Comparison of ENCODE assay signal across 1 cellular context in the genomic region with DNA sequence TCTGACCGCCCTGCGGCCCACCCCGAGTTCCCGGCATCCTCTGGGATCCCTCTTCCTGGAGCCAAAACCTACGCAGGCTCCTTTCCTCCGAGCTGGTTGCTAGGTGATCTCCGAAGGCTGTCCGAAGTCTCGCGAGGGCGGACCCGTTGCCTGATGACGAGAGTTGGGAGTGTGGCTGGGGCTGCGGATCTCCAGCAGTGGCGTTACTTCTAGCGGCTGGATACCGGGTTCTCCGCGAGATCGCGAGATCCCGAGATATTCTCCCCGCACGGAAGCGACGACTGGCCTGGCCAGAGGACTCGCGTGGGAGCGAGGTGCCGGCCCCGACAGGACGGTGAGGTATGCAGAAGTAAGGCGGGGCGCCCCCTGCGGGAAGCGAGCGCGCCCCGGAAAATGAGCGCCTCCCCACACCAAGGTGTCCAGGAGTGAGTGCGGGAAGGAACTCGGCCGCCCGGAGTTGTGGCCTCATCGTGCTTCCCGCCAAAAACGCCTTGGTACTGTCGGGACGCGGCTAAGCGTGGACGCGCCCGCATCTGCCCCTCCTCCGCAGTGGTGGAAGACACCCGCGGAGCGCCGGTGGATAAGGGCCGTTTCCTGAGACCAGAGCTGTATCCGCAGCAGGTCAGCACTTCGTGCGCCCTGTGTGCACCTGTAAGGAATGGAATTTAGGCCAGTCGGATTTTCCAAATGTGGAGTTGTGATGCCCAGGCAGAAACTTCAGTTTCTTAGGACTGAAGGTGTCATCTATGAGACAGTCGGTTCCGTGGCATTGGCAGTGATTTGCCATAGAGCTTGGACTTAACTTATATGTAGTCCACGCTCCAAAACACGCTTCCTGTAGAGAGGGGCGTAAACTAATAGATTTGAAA.
TF ChIP-seq lines count a peak whose summit lies in the region.

A gene (plus strand): TSS at position 146 of the 869 bp plus-strand sequence. CDS start 1,426 bp downstream, outside the sequence.

TF ChIP-seq in HepG2, 621 proteins besides CTCF, POLR2A, EP300 and RAD21 (continued from another document and continues in another):
- TF ChIP-seq, protein P1, sequence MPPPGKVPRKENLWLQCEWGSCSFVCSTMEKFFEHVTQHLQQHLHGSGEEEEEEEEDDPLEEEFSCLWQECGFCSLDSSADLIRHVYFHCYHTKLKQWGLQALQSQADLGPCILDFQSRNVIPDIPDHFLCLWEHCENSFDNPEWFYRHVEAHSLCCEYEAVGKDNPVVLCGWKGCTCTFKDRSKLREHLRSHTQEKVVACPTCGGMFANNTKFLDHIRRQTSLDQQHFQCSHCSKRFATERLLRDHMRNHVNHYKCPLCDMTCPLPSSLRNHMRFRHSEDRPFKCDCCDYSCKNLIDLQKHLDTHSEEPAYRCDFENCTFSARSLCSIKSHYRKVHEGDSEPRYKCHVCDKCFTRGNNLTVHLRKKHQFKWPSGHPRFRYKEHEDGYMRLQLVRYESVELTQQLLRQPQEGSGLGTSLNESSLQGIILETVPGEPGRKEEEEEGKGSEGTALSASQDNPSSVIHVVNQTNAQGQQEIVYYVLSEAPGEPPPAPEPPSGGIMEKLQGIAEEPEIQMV (CRISPR knock-in tag; IDR thresholded peaks at IDR 0.05; ENCODE audit: low read depth) = 0 out of 2 replicates have a peak, but pooled peaks have one; percentile 49
- no peak for TF ChIP-seq GTF3A (CRISPR knock-in tag; conservative IDR thresholded peaks at IDR 0.05)
- peak; percentile 85 for TF ChIP-seq ZNF619 (CRISPR knock-in tag; IDR thresholded peaks at IDR 0.05)
- TF ChIP-seq MED13 (CRISPR knock-in tag; IDR thresholded peaks at IDR 0.05) = no peak
- TF ChIP-seq ZNF557 (CRISPR knock-in tag; IDR thresholded peaks at IDR 0.05) = no peak
- no peak for TF ChIP-seq MBNL3 (CRISPR knock-in tag; conservative IDR thresholded peaks at IDR 0.05)
- TF ChIP-seq, protein P2, sequence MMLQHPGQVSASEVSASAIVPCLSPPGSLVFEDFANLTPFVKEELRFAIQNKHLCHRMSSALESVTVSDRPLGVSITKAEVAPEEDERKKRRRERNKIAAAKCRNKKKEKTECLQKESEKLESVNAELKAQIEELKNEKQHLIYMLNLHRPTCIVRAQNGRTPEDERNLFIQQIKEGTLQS (CRISPR knock-in tag; IDR thresholded peaks at IDR 0.05) = peak; percentile 44; the same call in 1 of the 2 replicates
- TF ChIP-seq FOSL1 (CRISPR knock-in tag; IDR thresholded peaks at IDR 0.05; ENCODE audit: borderline replicate concordance) = no peak
- TF ChIP-seq, protein P3, sequence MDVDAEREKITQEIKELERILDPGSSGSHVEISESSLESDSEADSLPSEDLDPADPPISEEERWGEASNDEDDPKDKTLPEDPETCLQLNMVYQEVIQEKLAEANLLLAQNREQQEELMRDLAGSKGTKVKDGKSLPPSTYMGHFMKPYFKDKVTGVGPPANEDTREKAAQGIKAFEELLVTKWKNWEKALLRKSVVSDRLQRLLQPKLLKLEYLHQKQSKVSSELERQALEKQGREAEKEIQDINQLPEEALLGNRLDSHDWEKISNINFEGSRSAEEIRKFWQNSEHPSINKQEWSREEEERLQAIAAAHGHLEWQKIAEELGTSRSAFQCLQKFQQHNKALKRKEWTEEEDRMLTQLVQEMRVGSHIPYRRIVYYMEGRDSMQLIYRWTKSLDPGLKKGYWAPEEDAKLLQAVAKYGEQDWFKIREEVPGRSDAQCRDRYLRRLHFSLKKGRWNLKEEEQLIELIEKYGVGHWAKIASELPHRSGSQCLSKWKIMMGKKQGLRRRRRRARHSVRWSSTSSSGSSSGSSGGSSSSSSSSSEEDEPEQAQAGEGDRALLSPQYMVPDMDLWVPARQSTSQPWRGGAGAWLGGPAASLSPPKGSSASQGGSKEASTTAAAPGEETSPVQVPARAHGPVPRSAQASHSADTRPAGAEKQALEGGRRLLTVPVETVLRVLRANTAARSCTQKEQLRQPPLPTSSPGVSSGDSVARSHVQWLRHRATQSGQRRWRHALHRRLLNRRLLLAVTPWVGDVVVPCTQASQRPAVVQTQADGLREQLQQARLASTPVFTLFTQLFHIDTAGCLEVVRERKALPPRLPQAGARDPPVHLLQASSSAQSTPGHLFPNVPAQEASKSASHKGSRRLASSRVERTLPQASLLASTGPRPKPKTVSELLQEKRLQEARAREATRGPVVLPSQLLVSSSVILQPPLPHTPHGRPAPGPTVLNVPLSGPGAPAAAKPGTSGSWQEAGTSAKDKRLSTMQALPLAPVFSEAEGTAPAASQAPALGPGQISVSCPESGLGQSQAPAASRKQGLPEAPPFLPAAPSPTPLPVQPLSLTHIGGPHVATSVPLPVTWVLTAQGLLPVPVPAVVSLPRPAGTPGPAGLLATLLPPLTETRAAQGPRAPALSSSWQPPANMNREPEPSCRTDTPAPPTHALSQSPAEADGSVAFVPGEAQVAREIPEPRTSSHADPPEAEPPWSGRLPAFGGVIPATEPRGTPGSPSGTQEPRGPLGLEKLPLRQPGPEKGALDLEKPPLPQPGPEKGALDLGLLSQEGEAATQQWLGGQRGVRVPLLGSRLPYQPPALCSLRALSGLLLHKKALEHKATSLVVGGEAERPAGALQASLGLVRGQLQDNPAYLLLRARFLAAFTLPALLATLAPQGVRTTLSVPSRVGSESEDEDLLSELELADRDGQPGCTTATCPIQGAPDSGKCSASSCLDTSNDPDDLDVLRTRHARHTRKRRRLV (CRISPR knock-in tag; IDR thresholded peaks at IDR 0.05) = no peak
- TF ChIP-seq ZNF788 (CRISPR knock-in tag; IDR thresholded peaks at IDR 0.05; ENCODE audit: borderline replicate concordance) = no peak
- TF ChIP-seq, protein P4, sequence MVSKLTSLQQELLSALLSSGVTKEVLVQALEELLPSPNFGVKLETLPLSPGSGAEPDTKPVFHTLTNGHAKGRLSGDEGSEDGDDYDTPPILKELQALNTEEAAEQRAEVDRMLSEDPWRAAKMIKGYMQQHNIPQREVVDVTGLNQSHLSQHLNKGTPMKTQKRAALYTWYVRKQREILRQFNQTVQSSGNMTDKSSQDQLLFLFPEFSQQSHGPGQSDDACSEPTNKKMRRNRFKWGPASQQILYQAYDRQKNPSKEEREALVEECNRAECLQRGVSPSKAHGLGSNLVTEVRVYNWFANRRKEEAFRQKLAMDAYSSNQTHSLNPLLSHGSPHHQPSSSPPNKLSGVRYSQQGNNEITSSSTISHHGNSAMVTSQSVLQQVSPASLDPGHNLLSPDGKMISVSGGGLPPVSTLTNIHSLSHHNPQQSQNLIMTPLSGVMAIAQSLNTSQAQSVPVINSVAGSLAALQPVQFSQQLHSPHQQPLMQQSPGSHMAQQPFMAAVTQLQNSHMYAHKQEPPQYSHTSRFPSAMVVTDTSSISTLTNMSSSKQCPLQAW (CRISPR knock-in tag; IDR thresholded peaks at IDR 0.05) = no peak; the same call in none of the 2 replicates
- no peak for TF ChIP-seq ZNF484 (CRISPR knock-in tag; IDR thresholded peaks at IDR 0.05; ENCODE audit: borderline replicate concordance, low read depth)
- TF ChIP-seq NFE2L2 (IDR thresholded peaks at IDR 0.05; ENCODE audit: low read length) = no peak
- TF ChIP-seq SAP130 (CRISPR knock-in tag; IDR thresholded peaks at IDR 0.05; ENCODE audit: low read depth) = peak; percentile 67
- TF ChIP-seq, protein P5, sequence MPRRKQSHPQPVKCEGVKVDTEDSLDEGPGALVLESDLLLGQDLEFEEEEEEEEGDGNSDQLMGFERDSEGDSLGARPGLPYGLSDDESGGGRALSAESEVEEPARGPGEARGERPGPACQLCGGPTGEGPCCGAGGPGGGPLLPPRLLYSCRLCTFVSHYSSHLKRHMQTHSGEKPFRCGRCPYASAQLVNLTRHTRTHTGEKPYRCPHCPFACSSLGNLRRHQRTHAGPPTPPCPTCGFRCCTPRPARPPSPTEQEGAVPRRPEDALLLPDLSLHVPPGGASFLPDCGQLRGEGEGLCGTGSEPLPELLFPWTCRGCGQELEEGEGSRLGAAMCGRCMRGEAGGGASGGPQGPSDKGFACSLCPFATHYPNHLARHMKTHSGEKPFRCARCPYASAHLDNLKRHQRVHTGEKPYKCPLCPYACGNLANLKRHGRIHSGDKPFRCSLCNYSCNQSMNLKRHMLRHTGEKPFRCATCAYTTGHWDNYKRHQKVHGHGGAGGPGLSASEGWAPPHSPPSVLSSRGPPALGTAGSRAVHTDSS (CRISPR knock-in tag; conservative IDR thresholded peaks at IDR 0.05) = no peak
- TF ChIP-seq HIVEP1 (CRISPR knock-in tag; IDR thresholded peaks at IDR 0.05) = peak; percentile 71; the same call in 1 of the 2 replicates
- peak; percentile 80 for TF ChIP-seq MEF2D (CRISPR knock-in tag; IDR thresholded peaks at IDR 0.05)
- TF ChIP-seq ZNF451 (CRISPR knock-in tag; IDR thresholded peaks at IDR 0.05) = 0 out of 2 replicates have a peak, but pooled peaks have one; percentile 35
- no peak for TF ChIP-seq SMARCE1 (IDR thresholded peaks at IDR 0.05; ENCODE audit: borderline replicate concordance)
- no peak for TF ChIP-seq SNAPC2 (CRISPR knock-in tag; IDR thresholded peaks at IDR 0.05)
- TF ChIP-seq YEATS2 (CRISPR knock-in tag; IDR thresholded peaks at IDR 0.05; ENCODE audit: borderline replicate concordance) = peak; percentile 72
- TF ChIP-seq CCAR2 (optimal IDR thresholded peaks at IDR 0.05; ENCODE audit: low read depth, low read length) = no peak
- TF ChIP-seq ZNF672 (CRISPR knock-in tag; IDR thresholded peaks at IDR 0.05) = no peak
- TF ChIP-seq PHB2 (IDR thresholded peaks at IDR 0.05; ENCODE audit: partially characterized antibody) = no peak
- peak; percentile 93; the same call in 1 of the 2 replicates for TF ChIP-seq ZNF703 (CRISPR knock-in tag; IDR thresholded peaks at IDR 0.05; ENCODE audit: borderline replicate concordance)
- peak; percentile 90 for TF ChIP-seq SALL1 (CRISPR knock-in tag; IDR thresholded peaks at IDR 0.05)
- TF ChIP-seq, protein P6, sequence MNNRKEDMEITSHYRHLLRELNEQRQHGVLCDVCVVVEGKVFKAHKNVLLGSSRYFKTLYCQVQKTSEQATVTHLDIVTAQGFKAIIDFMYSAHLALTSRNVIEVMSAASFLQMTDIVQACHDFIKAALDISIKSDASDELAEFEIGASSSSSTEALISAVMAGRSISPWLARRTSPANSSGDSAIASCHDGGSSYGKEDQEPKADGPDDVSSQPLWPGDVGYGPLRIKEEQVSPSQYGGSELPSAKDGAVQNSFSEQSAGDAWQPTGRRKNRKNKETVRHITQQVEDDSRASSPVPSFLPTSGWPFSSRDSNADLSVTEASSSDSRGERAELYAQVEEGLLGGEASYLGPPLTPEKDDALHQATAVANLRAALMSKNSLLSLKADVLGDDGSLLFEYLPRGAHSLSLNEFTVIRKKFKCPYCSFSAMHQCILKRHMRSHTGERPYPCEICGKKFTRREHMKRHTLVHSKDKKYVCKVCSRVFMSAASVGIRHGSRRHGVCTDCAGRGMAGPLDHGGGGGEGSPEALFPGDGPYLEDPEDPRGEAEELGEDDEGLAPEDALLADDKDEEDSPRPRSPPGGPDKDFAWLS (CRISPR knock-in tag; IDR thresholded peaks at IDR 0.05; ENCODE audit: borderline replicate concordance) = peak; percentile 83; the same call in 1 of the 2 replicates
- TF ChIP-seq HNRNPUL1 (IDR thresholded peaks at IDR 0.05; ENCODE audit: low read depth, low read length) = no peak
- TF ChIP-seq HHEX (CRISPR knock-in tag; IDR thresholded peaks at IDR 0.05) = no peak
- peak; percentile 74; the same call in 1 of the 2 replicates for TF ChIP-seq ZNF292 (CRISPR knock-in tag; IDR thresholded peaks at IDR 0.05; ENCODE audit: borderline replicate concordance, low read depth)
- TF ChIP-seq CENPX (CRISPR knock-in tag; IDR thresholded peaks at IDR 0.05) = no peak
- TF ChIP-seq FOXP1 (IDR thresholded peaks at IDR 0.05) = no peak
- TF ChIP-seq FOXP1 (CRISPR knock-in tag; IDR thresholded peaks at IDR 0.05) = no peak
- TF ChIP-seq MAFF (IDR thresholded peaks at IDR 0.05; ENCODE audit: low read depth, low read length) = no peak
- no peak for TF ChIP-seq PAF1 (CRISPR knock-in tag; IDR thresholded peaks at IDR 0.05)
- TF ChIP-seq ZNF24 (IDR thresholded peaks at IDR 0.05) = no peak
- TF ChIP-seq, protein P7, sequence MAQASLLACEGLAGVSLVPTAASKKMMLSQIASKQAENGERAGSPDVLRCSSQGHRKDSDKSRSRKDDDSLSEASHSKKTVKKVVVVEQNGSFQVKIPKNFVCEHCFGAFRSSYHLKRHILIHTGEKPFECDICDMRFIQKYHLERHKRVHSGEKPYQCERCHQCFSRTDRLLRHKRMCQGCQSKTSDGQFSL (CRISPR knock-in tag; IDR thresholded peaks at IDR 0.05) = no peak
- TF ChIP-seq ZNF709 (CRISPR knock-in tag; IDR thresholded peaks at IDR 0.05) = peak; percentile 84; the same call in 1 of the 2 replicates
- TF ChIP-seq, protein P8, sequence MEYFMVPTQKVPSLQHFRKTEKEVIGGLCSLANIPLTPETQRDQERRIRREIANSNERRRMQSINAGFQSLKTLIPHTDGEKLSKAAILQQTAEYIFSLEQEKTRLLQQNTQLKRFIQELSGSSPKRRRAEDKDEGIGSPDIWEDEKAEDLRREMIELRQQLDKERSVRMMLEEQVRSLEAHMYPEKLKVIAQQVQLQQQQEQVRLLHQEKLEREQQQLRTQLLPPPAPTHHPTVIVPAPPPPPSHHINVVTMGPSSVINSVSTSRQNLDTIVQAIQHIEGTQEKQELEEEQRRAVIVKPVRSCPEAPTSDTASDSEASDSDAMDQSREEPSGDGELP (IDR thresholded peaks at IDR 0.05; ENCODE audit: borderline replicate concordance, low read depth) = peak; percentile 12; the same call in 1 of the 2 replicates
- TF ChIP-seq MXD4 (CRISPR knock-in tag; IDR thresholded peaks at IDR 0.05) = no peak; the same call in 1 of the 2 replicates
- TF ChIP-seq NFE2L1 (CRISPR knock-in tag; IDR thresholded peaks at IDR 0.05; ENCODE audit: borderline replicate concordance) = no peak
- TF ChIP-seq, protein P9, sequence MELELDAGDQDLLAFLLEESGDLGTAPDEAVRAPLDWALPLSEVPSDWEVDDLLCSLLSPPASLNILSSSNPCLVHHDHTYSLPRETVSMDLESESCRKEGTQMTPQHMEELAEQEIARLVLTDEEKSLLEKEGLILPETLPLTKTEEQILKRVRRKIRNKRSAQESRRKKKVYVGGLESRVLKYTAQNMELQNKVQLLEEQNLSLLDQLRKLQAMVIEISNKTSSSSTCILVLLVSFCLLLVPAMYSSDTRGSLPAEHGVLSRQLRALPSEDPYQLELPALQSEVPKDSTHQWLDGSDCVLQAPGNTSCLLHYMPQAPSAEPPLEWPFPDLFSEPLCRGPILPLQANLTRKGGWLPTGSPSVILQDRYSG (CRISPR knock-in tag; IDR thresholded peaks at IDR 0.05) = no peak
- TF ChIP-seq, protein P10, sequence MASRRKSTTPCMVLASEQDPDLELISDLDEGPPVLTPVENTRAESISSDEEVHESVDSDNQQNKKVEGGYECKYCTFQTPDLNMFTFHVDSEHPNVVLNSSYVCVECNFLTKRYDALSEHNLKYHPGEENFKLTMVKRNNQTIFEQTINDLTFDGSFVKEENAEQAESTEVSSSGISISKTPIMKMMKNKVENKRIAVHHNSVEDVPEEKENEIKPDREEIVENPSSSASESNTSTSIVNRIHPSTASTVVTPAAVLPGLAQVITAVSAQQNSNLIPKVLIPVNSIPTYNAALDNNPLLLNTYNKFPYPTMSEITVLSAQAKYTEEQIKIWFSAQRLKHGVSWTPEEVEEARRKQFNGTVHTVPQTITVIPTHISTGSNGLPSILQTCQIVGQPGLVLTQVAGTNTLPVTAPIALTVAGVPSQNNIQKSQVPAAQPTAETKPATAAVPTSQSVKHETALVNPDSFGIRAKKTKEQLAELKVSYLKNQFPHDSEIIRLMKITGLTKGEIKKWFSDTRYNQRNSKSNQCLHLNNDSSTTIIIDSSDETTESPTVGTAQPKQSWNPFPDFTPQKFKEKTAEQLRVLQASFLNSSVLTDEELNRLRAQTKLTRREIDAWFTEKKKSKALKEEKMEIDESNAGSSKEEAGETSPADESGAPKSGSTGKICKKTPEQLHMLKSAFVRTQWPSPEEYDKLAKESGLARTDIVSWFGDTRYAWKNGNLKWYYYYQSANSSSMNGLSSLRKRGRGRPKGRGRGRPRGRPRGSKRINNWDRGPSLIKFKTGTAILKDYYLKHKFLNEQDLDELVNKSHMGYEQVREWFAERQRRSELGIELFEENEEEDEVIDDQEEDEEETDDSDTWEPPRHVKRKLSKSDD (CRISPR knock-in tag; IDR thresholded peaks at IDR 0.05; ENCODE audit: low read depth) = peak; percentile 75; the same call in 1 of the 2 replicates
- no peak for TF ChIP-seq NFKBIZ (CRISPR knock-in tag; IDR thresholded peaks at IDR 0.05)
- 0 out of 2 replicates have a peak, but pooled peaks have one; percentile 31 for TF ChIP-seq ZNF713 (CRISPR knock-in tag; IDR thresholded peaks at IDR 0.05)
